In the genomic region with DNA sequence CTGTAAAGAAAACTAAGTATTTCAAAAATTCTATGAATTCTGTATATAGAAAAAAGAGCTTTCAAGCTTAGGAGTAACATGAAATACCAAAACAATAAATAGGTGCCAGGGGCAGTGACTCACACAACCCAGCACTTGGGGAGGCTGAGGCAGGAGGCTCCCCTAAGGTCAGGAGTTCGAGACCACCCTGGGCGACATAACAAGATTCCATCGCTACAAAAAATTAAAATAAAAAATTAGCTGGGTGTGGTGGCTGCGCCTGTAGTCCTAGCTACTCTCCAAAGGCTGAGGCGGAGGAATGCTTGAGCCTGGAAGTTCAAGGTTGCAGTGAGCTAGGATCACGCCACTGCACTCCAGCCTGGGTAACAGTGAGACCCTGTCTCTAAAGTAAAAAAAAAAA, we compare ENCODE assay signal across 34 cellular contexts. TPM values are rescaled to one million over a fixed set of nuclear protein-coding genes. Genes with fewer than 3 reads are reported as not detected.
"Had no signal": no experiment of that assay in that cellular context is flagged by ENCODE, and none has a peak within 500 bp of the region (broad histone marks: within the 10 kb centered on the region; RNA-seq: fewer than 3 reads in every experiment).

No MANE protein-coding gene starts in this region.

- H3K27ac Mint-ChIP-seq: natural killer cell treated with Interleukin-12 subunit alpha and Interleukin-12 subunit beta and Interleukin-15 and Interleukin-18, amount 100 ng/mL, for 72 hours; nephron progenitor cell; progenitor cell of endocrine pancreas; stimulated activated effector memory CD8-positive, alpha-beta T cell treated with anti-CD3 and anti-CD28 coated beads, Interleukin-12 subunit alpha, Interleukin-12 subunit beta, amount 100 ng/mL, for 72 hours; stimulated activated naive B cell treated with anti-CD40 and anti-IgM and Interleukin-4, amounts not matched to agents 10 μg/mL and 1 μg/mL and 100 μg/mL, for 72 hours; stimulated activated naive CD8-positive, alpha-beta T cell treated with anti-CD3 and anti-CD28 coated beads, Interleukin-15, Interleukin-2, amounts not matched to agents 100 ng/mL and 50 ng/mL, for 24 hours had no signal

- H2AFZ ChIP-seq: parathyroid adenoma had no signal

- H3K4me1 Mint-ChIP-seq: nephron progenitor cell; stimulated activated effector memory CD8-positive, alpha-beta T cell treated with anti-CD3 and anti-CD28 coated beads, Interleukin-12 subunit alpha, Interleukin-12 subunit beta, amount 100 ng/mL, for 72 hours; stimulated activated naive B cell treated with anti-CD40 and anti-IgM and Interleukin-4, amounts not matched to agents 10 μg/mL and 1 μg/mL and 100 μg/mL, for 72 hours had no signal

- H3K4me1 ChIP-seq: parathyroid adenoma, psoas muscle, right lobe of liver, sigmoid colon, stomach, tibial artery, transverse colon, upper lobe of left lung, vagina had no signal

- H3K27me3 ChIP-seq: ovary, right lobe of liver, sigmoid colon, stomach, tibial artery, transverse colon, upper lobe of left lung, vagina had no signal

- H3K27me3 Mint-ChIP-seq: naive thymus-derived CD8-positive, alpha-beta T cell; natural killer cell treated with Interleukin-12 subunit alpha and Interleukin-12 subunit beta and Interleukin-15 and Interleukin-18, amount 100 ng/mL, for 72 hours; progenitor cell of endocrine pancreas; stimulated activated naive B cell treated with anti-CD40 and anti-IgM and Interleukin-4, amounts not matched to agents 10 μg/mL and 1 μg/mL and 100 μg/mL, for 72 hours; stimulated activated naive CD8-positive, alpha-beta T cell treated with anti-CD3 and anti-CD28 coated beads, Interleukin-15, Interleukin-2, amounts not matched to agents 100 ng/mL and 50 ng/mL, for 24 hours had no signal

- H3K9me3 ChIP-seq: ovary, psoas muscle, right lobe of liver, sigmoid colon, stomach, thoracic aorta, tibial artery, transverse colon, upper lobe of left lung, vagina had no signal

- DNase-seq: naive thymus-derived CD8-positive, alpha-beta T cell; nephron progenitor cell; occipital lobe; ovary; posterior cingulate gyrus; psoas muscle; right cardiac atrium; right lobe of liver; sigmoid colon; small intestine; stimulated activated CD4-positive, alpha-beta T cell treated with anti-CD3 and anti-CD28 coated beads, Interleukin-15, amount 100 ng/mL, for 24 hours; stimulated activated CD4-positive, alpha-beta T cell treated with anti-CD3 and anti-CD28 coated beads, Interleukin-2, amount 100 ng/mL, for 24 hours; stimulated activated CD4-positive, alpha-beta T cell treated with anti-CD3 and anti-CD28 coated beads, Interleukin-2, amount 100 ng/mL, for 48 hours; stimulated activated CD4-positive, alpha-beta T cell treated with anti-CD3 and anti-CD28 coated beads, Interleukin-4, amount 100 ng/mL, for 24 hours; stimulated activated naive B cell treated with anti-CD40 and anti-IgM and Interleukin-4, amounts not matched to agents 10 μg/mL and 1 μg/mL and 100 μg/mL, for 72 hours; stimulated activated naive CD4-positive, alpha-beta T cell treated with Interleukin-2 at 50 U/mL for 16 hours; stomach; tibial artery; transverse colon; upper lobe of left lung had no signal

- H3K4me3 ChIP-seq: ovary, psoas muscle, right lobe of liver, sigmoid colon, stomach, thoracic aorta, tibial artery, transverse colon, upper lobe of left lung, vagina had no signal

- H3K4me3 Mint-ChIP-seq: naive thymus-derived CD8-positive, alpha-beta T cell; natural killer cell treated with Interleukin-12 subunit alpha and Interleukin-12 subunit beta and Interleukin-15 and Interleukin-18, amount 100 ng/mL, for 72 hours; nephron progenitor cell; neural crest cell; stimulated activated effector memory CD8-positive, alpha-beta T cell treated with anti-CD3 and anti-CD28 coated beads, Interleukin-12 subunit alpha, Interleukin-12 subunit beta, amount 100 ng/mL, for 72 hours; stimulated activated naive B cell treated with anti-CD40 and anti-IgM and Interleukin-4, amounts not matched to agents 10 μg/mL and 1 μg/mL and 100 μg/mL, for 72 hours; stimulated activated naive CD8-positive, alpha-beta T cell treated with anti-CD3 and anti-CD28 coated beads, Interleukin-15, Interleukin-2, amounts not matched to agents 100 ng/mL and 50 ng/mL, for 24 hours had no signal

- H3K9me3 Mint-ChIP-seq: naive thymus-derived CD8-positive, alpha-beta T cell; natural killer cell treated with Interleukin-12 subunit alpha and Interleukin-12 subunit beta and Interleukin-15 and Interleukin-18, amount 100 ng/mL, for 72 hours; nephron progenitor cell; neural crest cell; stimulated activated effector memory CD8-positive, alpha-beta T cell treated with anti-CD3 and anti-CD28 coated beads, Interleukin-12 subunit alpha, Interleukin-12 subunit beta, amount 100 ng/mL, for 72 hours; stimulated activated naive B cell treated with anti-CD40 and anti-IgM and Interleukin-4, amounts not matched to agents 10 μg/mL and 1 μg/mL and 100 μg/mL, for 72 hours; stimulated activated naive CD8-positive, alpha-beta T cell treated with anti-CD3 and anti-CD28 coated beads, Interleukin-15, Interleukin-2, amounts not matched to agents 100 ng/mL and 50 ng/mL, for 24 hours had no signal

- H3K9ac ChIP-seq: parathyroid adenoma had no signal

- H3K79me2 ChIP-seq: parathyroid adenoma had no signal

- ATAC-seq: naive thymus-derived CD8-positive, alpha-beta T cell; natural killer cell treated with Interleukin-12 subunit alpha and Interleukin-12 subunit beta and Interleukin-15 and Interleukin-18, amount 100 ng/mL, for 72 hours; psoas muscle; right cardiac atrium; right lobe of liver; stimulated activated effector memory CD8-positive, alpha-beta T cell treated with anti-CD3 and anti-CD28 coated beads, Interleukin-12 subunit alpha, Interleukin-12 subunit beta, amount 100 ng/mL, for 72 hours; stimulated activated naive B cell treated with anti-CD40 and anti-IgM and Interleukin-4, amounts not matched to agents 10 μg/mL and 1 μg/mL and 100 μg/mL, for 72 hours had no signal

- H3K36me3 ChIP-seq: ovary, right lobe of liver, sigmoid colon, thoracic aorta, tibial artery, transverse colon, upper lobe of left lung, vagina had no signal

- H3K27ac ChIP-seq: ovary, parathyroid adenoma, psoas muscle, right lobe of liver, sigmoid colon, stomach, thoracic aorta, tibial artery, transverse colon, upper lobe of left lung, vagina had no signal

RNA-seq across cellular contexts. Expression of a gene that starts 21.5 kb away (rescaled TPM):
- total RNA-seq: thoracic aorta had no signal

RNA-seq across cellular contexts. Expression of a gene that starts 33.0 kb away (rescaled TPM):
- total RNA-seq: naive thymus-derived CD8-positive, alpha-beta T cell; natural killer cell treated with Interleukin-12 subunit alpha and Interleukin-12 subunit beta and Interleukin-15 and Interleukin-18, amount 100 ng/mL, for 72 hours; neural crest cell; occipital lobe; osteoblast; progenitor cell of endocrine pancreas; psoas muscle; renal cortical epithelial cell; right cardiac atrium; right lobe of liver; sigmoid colon; skeletal muscle tissue; stomach; subcutaneous adipose tissue; temporal lobe; thoracic aorta; transverse colon; upper lobe of left lung; ureter; vagina had no signal
- polyA plus RNA-seq: naive thymus-derived CD8-positive, alpha-beta T cell; psoas muscle; right cardiac atrium; sigmoid colon; small intestine; stomach had no signal
